In the genomic region with DNA sequence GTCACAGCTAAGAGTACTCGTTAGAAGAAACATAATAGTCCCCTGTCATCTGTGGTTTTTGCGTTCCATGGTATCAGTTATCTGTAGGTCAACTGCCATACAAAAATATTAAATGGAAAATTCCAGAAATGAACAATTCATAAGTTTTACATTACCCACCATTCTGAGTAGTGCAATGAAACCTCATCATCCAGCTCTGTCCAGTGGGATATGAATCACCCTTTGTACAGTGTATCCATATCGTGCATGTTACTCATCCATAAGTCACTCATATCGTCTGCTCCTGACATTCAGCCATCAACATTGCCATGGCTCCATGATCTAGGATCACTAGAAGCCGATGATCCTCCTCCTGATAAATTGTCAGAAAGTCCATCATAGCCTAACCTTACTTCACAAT, we compare ENCODE assay signal across 24 cellular contexts.
DNase-seq lines count a peak whose midpoint lies in the region; ATAC-seq and TF ChIP-seq lines count a peak whose summit lies in the region.
"Had no signal": no experiment of that assay in that cellular context is flagged by ENCODE, and none has a peak within 500 bp of the region (broad histone marks: within the 10 kb centered on the region; RNA-seq: fewer than 3 reads in every experiment).

No MANE protein-coding gene starts in this region.

- CTCF ChIA-PET in IMR-90 (lab: Yijun Ruan, JAX), result no interaction called here

- H3K9ac ChIP-seq in IMR-90 (ENCODE audit: low read depth, low read length), result no peak overlapping the region
- H3K9ac ChIP-seq: KMS-11, neural progenitor cell had no signal

- no peak overlapping the region for H3K18ac ChIP-seq in IMR-90 (ENCODE audit: low read depth, low read length)

- no peak overlapping the region for H3K4me3 ChIP-seq in IMR-90 (ENCODE audit: insufficient read depth, low read depth, low read length)
- H3K4me3 ChIP-seq in ovary, result no peak overlapping the region
- H3K4me3 ChIP-seq: A549, HAP-1, left ventricle myocardium inferior, neural progenitor cell, tibial artery had no signal

- H2AK5ac ChIP-seq in IMR-90 (ENCODE audit: low read depth, low read length), result no peak overlapping the region

- no peak overlapping the region for H4K8ac ChIP-seq in IMR-90 (ENCODE audit: low read depth in 2 of 2, low read length in 2 of 2)

- no peak for TF ChIP-seq RAD21 in IMR-90 (IDR thresholded peaks at IDR 0.05; ENCODE audit: low read length)

- H2BK15ac ChIP-seq in IMR-90 (ENCODE audit: low read depth, low read length), result no peak overlapping the region

- POLR2A ChIA-PET in IMR-90 (lab: Charles Lee; ENCODE audit: unreplicated experiment), result no interaction called here

- H3K27me3 ChIP-seq in IMR-90 (ENCODE audit: control insufficient read depth, insufficient read depth, low read length) (no peaks in the 10 kb centered on the region), ovary (no peaks in the 10 kb centered on the region)
- H3K27me3 ChIP-seq: neural progenitor cell, tibial artery had no signal

- H2AFZ ChIP-seq in IMR-90 (replicated peaks; ENCODE audit: low read length, poor library complexity), result no peak overlapping the region
- H2AFZ ChIP-seq: neural progenitor cell had no signal

- H3K4me1 ChIP-seq in IMR-90 (ENCODE audit: control insufficient read depth, insufficient read depth, low read length) (no peaks in the 10 kb centered on the region), ovary (ENCODE audit: insufficient read depth) (no peaks in the 10 kb centered on the region)
- H3K4me1 ChIP-seq: A549, HAP-1, left ventricle myocardium inferior, neural progenitor cell, tibial artery had no signal

- no peak overlapping the region for H2BK20ac ChIP-seq in IMR-90 (ENCODE audit: low read depth, low read length)

- TF ChIP-seq EP300 in ovary (IDR thresholded peaks at IDR 0.05), result no peak

- intact Hi-C loops in IMR-90 (cut with micrococcal nuclease), result no loop called here
- intact Hi-C loops in ovary (cut with DNase I), result no loop called here

- no peak overlapping the region for H3K4ac ChIP-seq in IMR-90 (ENCODE audit: low read depth, low read length)

- H3K9me3 ChIP-seq in IMR-90 (ENCODE audit: control insufficient read depth, insufficient read depth, low read length) (no peaks in the 10 kb centered on the region), ovary (no peaks in the 10 kb centered on the region)
- H3K9me3 ChIP-seq: A549, HAP-1, left ventricle myocardium inferior, tibial artery had no signal

- H2AK9ac ChIP-seq in IMR-90 (replicated peaks; ENCODE audit: low read depth, low read length, poor library complexity), result no peak overlapping the region

- no peak overlapping the region for H3K23ac ChIP-seq in IMR-90 (ENCODE audit: low read depth, low read length)

- in situ Hi-C loops in IMR-90 (cut with MboI; ENCODE audit: low sequenced_read_pairs), result no loop called here

- no peak overlapping the region for H3K14ac ChIP-seq in IMR-90 (replicated peaks; ENCODE audit: low read depth, low read length)

- no TSS peak for BruUV-seq in IMR-90 (replicated peaks; lab: Mats Ljungman, UMichigan)

- 36% methylated on average over 2 of the region's 5 CpGs; no CpG with 5 or more reads in 1 of the 2 experiments for WGBS in IMR-90 (ENCODE audit: extremely low coverage in 2 of 2, insufficient read length in 1 of 2), 2 experiments
- 80 to 90% (median 81%) methylated on average over 5 of the region's 5 CpGs for whole genome bisulfite sequencing in ovary, 3 donors

- H2BK5ac ChIP-seq in IMR-90 (ENCODE audit: low read depth, low read length, poor library complexity, severe bottlenecking), result no peak overlapping the region

- TF ChIP-seq CTCF in IMR-90 (conservative IDR thresholded peaks at IDR 0.05; ENCODE audit: low read depth, low read length) (no peak), ovary (IDR thresholded peaks at IDR 0.05) (no peak)

- TF ChIP-seq POLR2A in IMR-90 (IDR thresholded peaks at IDR 0.05; ENCODE audit: low read depth, low read length), result no peak
- TF ChIP-seq POLR2A in ovary (IDR thresholded peaks at IDR 0.05), result no peak

- H3K36me3 ChIP-seq in IMR-90 (ENCODE audit: control insufficient read depth, insufficient read depth, low read length) (no peaks in the 10 kb centered on the region), ovary (no peaks in the 10 kb centered on the region)
- H3K36me3 ChIP-seq: HAP-1, left ventricle myocardium inferior, neural progenitor cell, tibial artery had no signal

- H3K27ac ChIP-seq in IMR-90 (ENCODE audit: insufficient read depth, low read length) (no peak overlapping the region), ovary (no peak overlapping the region)
- H3K27ac ChIP-seq: A549, HL-60, KMS-11, left ventricle myocardium inferior, neural progenitor cell, tibial artery had no signal

- H4K91ac ChIP-seq in IMR-90 (ENCODE audit: insufficient read depth, low read depth, low read length), result no peak overlapping the region

- H3K9me1 ChIP-seq in IMR-90 (ENCODE audit: insufficient read depth, low read length), result no peaks in the 10 kb centered on the region

- no peak overlapping the region for H3K4me2 ChIP-seq in IMR-90 (ENCODE audit: low read depth, low read length)
- H3K4me2 ChIP-seq: A549, KMS-11, neural progenitor cell had no signal

- no peaks in the 10 kb centered on the region for H4K20me1 ChIP-seq in IMR-90 (ENCODE audit: insufficient read depth, low read length)

- H2BK120ac ChIP-seq in IMR-90 (ENCODE audit: low read depth, low read length), result no peak overlapping the region

- dilution Hi-C loops in IMR-90 (cut with HindIII; ENCODE audit: low sequenced_read_pairs, unreplicated experiment), result no loop called here

- ATAC-seq in IMR-90 (ENCODE audit: low read depth), result peak; percentile 40; the same call in 1 of the 2 replicates
- ATAC-seq: stimulated activated memory B cell treated with anti-CD40 and anti-IgM and Interleukin-4, amounts not matched to agents 10 μg/mL and 1 μg/mL and 100 μg/mL, for 72 hours had no signal

- no peak overlapping the region for H3K56ac ChIP-seq in IMR-90 (ENCODE audit: extremely low read depth, insufficient read depth, low read length)

- DNase-seq in AG08395 (ENCODE audit: low spot score) (peak; percentile 11), IMR-90 (peak; percentile 43), amniotic epithelial cell (ENCODE audit: low read depth) (peak; percentile 18), fibroblast of the conjunctiva (ENCODE audit: low read depth) (peak; percentile 9), ovary (no peak), dermis blood vessel endothelial cell (no peak), AG08396 (ENCODE audit: low spot score) (no peak), SHP77 treated with DMSO at 0.1 percent for 48 hours (lab: John Stamatoyannopoulos, UW) (no peak)
- DNase-seq: activated CD4-positive, alpha-beta T cell treated with anti-CD3 and anti-CD28 coated beads for 1 hour; activated naive CD8-positive, alpha-beta T cell treated with anti-CD3 and anti-CD28 coated beads, Interleukin-2, amount 10 ng/mL, durations not matched to agents 7 days and 5 days; CD4-positive, CD25-positive, alpha-beta regulatory T cell; DMS79; left ventricle myocardium inferior; NCI-H1092; NCI-H2081 treated with DMSO at 0.1 percent for 48 hours; NCI-H524; stimulated activated CD4-positive, alpha-beta T cell treated with anti-CD3 and anti-CD28 coated beads, Interleukin-15, amount 100 ng/mL, for 24 hours; tibial artery had no signal

- no peak overlapping the region for H4K5ac ChIP-seq in IMR-90 (ENCODE audit: low read depth, low read length)

- H3K79me1 ChIP-seq in IMR-90 (ENCODE audit: low read depth in 1 of 2, low read length in 2 of 2), result no peaks in the 10 kb centered on the region

TF ChIP-seq in IMR-90, 13 proteins besides CTCF, POLR2A, EP300 and RAD21:
- TF ChIP-seq FOS (IDR thresholded peaks at IDR 0.05; ENCODE audit: low read depth, low read length) (no peak), CEBPB (IDR thresholded peaks at IDR 0.05; ENCODE audit: low read depth, low read length) (no peak), CHD1 (IDR thresholded peaks at IDR 0.05; ENCODE audit: low read depth, low read length) (no peak), MAZ (IDR thresholded peaks at IDR 0.05; ENCODE audit: borderline replicate concordance, low read depth, low read length) (no peak), SMC3 (IDR thresholded peaks at IDR 0.05; ENCODE audit: low read depth, low read length) (no peak), MXI1 (IDR thresholded peaks at IDR 0.05; ENCODE audit: borderline replicate concordance, low read depth, low read length) (no peak), RCOR1 (IDR thresholded peaks at IDR 0.05; ENCODE audit: insufficient replicate concordance, low read length) (no peak), BHLHE40 (IDR thresholded peaks at IDR 0.05; ENCODE audit: low read depth, low read length) (no peak), MAFK (IDR thresholded peaks at IDR 0.05; ENCODE audit: low read depth, low read length) (no peak), RFX5 (IDR thresholded peaks at IDR 0.05; ENCODE audit: low read depth, low read length) (no peak), NFE2L2 (IDR thresholded peaks at IDR 0.05; ENCODE audit: low read depth, low read length) (no peak)
- TF ChIP-seq, protein P1, sequence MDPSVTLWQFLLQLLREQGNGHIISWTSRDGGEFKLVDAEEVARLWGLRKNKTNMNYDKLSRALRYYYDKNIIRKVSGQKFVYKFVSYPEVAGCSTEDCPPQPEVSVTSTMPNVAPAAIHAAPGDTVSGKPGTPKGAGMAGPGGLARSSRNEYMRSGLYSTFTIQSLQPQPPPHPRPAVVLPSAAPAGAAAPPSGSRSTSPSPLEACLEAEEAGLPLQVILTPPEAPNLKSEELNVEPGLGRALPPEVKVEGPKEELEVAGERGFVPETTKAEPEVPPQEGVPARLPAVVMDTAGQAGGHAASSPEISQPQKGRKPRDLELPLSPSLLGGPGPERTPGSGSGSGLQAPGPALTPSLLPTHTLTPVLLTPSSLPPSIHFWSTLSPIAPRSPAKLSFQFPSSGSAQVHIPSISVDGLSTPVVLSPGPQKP (IDR thresholded peaks at IDR 0.05; ENCODE audit: borderline replicate concordance, low read depth, low read length), result no peak
- TF ChIP-seq, protein P2, sequence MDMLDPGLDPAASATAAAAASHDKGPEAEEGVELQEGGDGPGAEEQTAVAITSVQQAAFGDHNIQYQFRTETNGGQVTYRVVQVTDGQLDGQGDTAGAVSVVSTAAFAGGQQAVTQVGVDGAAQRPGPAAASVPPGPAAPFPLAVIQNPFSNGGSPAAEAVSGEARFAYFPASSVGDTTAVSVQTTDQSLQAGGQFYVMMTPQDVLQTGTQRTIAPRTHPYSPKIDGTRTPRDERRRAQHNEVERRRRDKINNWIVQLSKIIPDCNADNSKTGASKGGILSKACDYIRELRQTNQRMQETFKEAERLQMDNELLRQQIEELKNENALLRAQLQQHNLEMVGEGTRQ (IDR thresholded peaks at IDR 0.05; ENCODE audit: low read depth, low read length), result no peak

Comparison
In these comparisons a context has a peak if more than half of its experiments do, and no peak if none do; other contexts are left out.
1. DNase-seq: peak in AG08395 (single experiment), IMR-90 (single experiment), amniotic epithelial cell (single experiment) and fibroblast of the conjunctiva (single experiment); none in ovary (0 of 5), dermis blood vessel endothelial cell (single experiment), AG08396 (single experiment) and SHP77 treated with DMSO at 0.1 percent for 48 hours (single experiment).